In genomic region chr4:127846765-127847164, GRCh38 we compare ENCODE assay signal across 28 cellular contexts.
"Had no signal": no experiment of that assay in that cellular context is flagged by ENCODE, and none has a peak within 500 bp of the region (broad histone marks: within the 10 kb centered on the region; RNA-seq: fewer than 3 reads in every experiment).

No MANE protein-coding gene starts in this region.

- H3K27me3 Mint-ChIP-seq: natural killer cell treated with Interleukin-12 subunit alpha and Interleukin-12 subunit beta and Interleukin-15 and Interleukin-18, amount 100 ng/mL, for 72 hours; progenitor cell of endocrine pancreas; stimulated activated naive B cell treated with anti-CD40 and anti-IgM and Interleukin-4, amounts not matched to agents 10 μg/mL and 1 μg/mL and 100 μg/mL, for 72 hours; stimulated activated naive CD8-positive, alpha-beta T cell treated with anti-CD3 and anti-CD28 coated beads, Interleukin-15, Interleukin-2, amounts not matched to agents 100 ng/mL and 50 ng/mL, for 24 hours; type B pancreatic cell had no signal

- H3K4me1 ChIP-seq: parathyroid adenoma, psoas muscle, right lobe of liver, sigmoid colon, stomach, tibial artery, transverse colon, upper lobe of right lung, uterus had no signal

- H3K9ac ChIP-seq: parathyroid adenoma had no signal

- H3K4me3 ChIP-seq: ovary, psoas muscle, right lobe of liver, sigmoid colon, stomach, tibial artery, transverse colon, upper lobe of right lung, uterus had no signal

- H3K27me3 ChIP-seq: ovary, right lobe of liver, sigmoid colon, stomach, tibial artery, transverse colon, upper lobe of right lung, uterus had no signal

- H3K27ac Mint-ChIP-seq: naive thymus-derived CD8-positive, alpha-beta T cell; natural killer cell treated with Interleukin-12 subunit alpha and Interleukin-12 subunit beta and Interleukin-15 and Interleukin-18, amount 100 ng/mL, for 72 hours; nephron progenitor cell; progenitor cell of endocrine pancreas; stimulated activated effector memory CD8-positive, alpha-beta T cell treated with anti-CD3 and anti-CD28 coated beads, Interleukin-12 subunit alpha, Interleukin-12 subunit beta, amount 100 ng/mL, for 72 hours; stimulated activated naive B cell treated with anti-CD40 and anti-IgM and Interleukin-4, amounts not matched to agents 10 μg/mL and 1 μg/mL and 100 μg/mL, for 72 hours; stimulated activated naive CD8-positive, alpha-beta T cell treated with anti-CD3 and anti-CD28 coated beads, Interleukin-15, Interleukin-2, amounts not matched to agents 100 ng/mL and 50 ng/mL, for 24 hours; type B pancreatic cell had no signal

- H3K4me1 Mint-ChIP-seq: naive thymus-derived CD8-positive, alpha-beta T cell; nephron progenitor cell; neural crest cell; stimulated activated effector memory CD8-positive, alpha-beta T cell treated with anti-CD3 and anti-CD28 coated beads, Interleukin-12 subunit alpha, Interleukin-12 subunit beta, amount 100 ng/mL, for 72 hours; stimulated activated naive B cell treated with anti-CD40 and anti-IgM and Interleukin-4, amounts not matched to agents 10 μg/mL and 1 μg/mL and 100 μg/mL, for 72 hours had no signal

- FAIRE-seq: small intestine had no signal

- ATAC-seq: naive thymus-derived CD8-positive, alpha-beta T cell; natural killer cell treated with Interleukin-12 subunit alpha and Interleukin-12 subunit beta and Interleukin-15 and Interleukin-18, amount 100 ng/mL, for 72 hours; psoas muscle; right cardiac atrium; right lobe of liver; stimulated activated effector memory CD8-positive, alpha-beta T cell treated with anti-CD3 and anti-CD28 coated beads, Interleukin-12 subunit alpha, Interleukin-12 subunit beta, amount 100 ng/mL, for 72 hours; stimulated activated naive B cell treated with anti-CD40 and anti-IgM and Interleukin-4, amounts not matched to agents 10 μg/mL and 1 μg/mL and 100 μg/mL, for 72 hours; upper lobe of right lung had no signal

- H3K36me3 Mint-ChIP-seq: stimulated activated effector memory CD8-positive, alpha-beta T cell treated with anti-CD3 and anti-CD28 coated beads, Interleukin-12 subunit alpha, Interleukin-12 subunit beta, amount 100 ng/mL, for 72 hours had no signal

- H3K79me2 ChIP-seq: parathyroid adenoma had no signal

- DNase-seq: naive thymus-derived CD8-positive, alpha-beta T cell; nephron progenitor cell; occipital lobe; ovary; posterior cingulate gyrus; psoas muscle; right cardiac atrium; right lobe of liver; sigmoid colon; small intestine; stimulated activated CD4-positive, alpha-beta T cell treated with anti-CD3 and anti-CD28 coated beads, Interleukin-15, amount 100 ng/mL, for 24 hours; stimulated activated CD4-positive, alpha-beta T cell treated with anti-CD3 and anti-CD28 coated beads, Interleukin-2, amount 100 ng/mL, for 24 hours; stimulated activated CD4-positive, alpha-beta T cell treated with anti-CD3 and anti-CD28 coated beads, Interleukin-2, amount 100 ng/mL, for 48 hours; stimulated activated CD4-positive, alpha-beta T cell treated with anti-CD3 and anti-CD28 coated beads, Interleukin-4, amount 100 ng/mL, for 24 hours; stimulated activated naive B cell treated with anti-CD40 and anti-IgM and Interleukin-4, amounts not matched to agents 10 μg/mL and 1 μg/mL and 100 μg/mL, for 72 hours; stimulated activated naive CD4-positive, alpha-beta T cell treated with Interleukin-2 at 50 U/mL for 16 hours; stomach; tibial artery; transverse colon; upper lobe of right lung; uterus had no signal

- H3K36me3 ChIP-seq: ovary, right lobe of liver, sigmoid colon, transverse colon, upper lobe of right lung, uterus had no signal

- H3K4me3 Mint-ChIP-seq: naive thymus-derived CD8-positive, alpha-beta T cell; natural killer cell treated with Interleukin-12 subunit alpha and Interleukin-12 subunit beta and Interleukin-15 and Interleukin-18, amount 100 ng/mL, for 72 hours; nephron progenitor cell; neural crest cell; stimulated activated effector memory CD8-positive, alpha-beta T cell treated with anti-CD3 and anti-CD28 coated beads, Interleukin-12 subunit alpha, Interleukin-12 subunit beta, amount 100 ng/mL, for 72 hours; stimulated activated naive B cell treated with anti-CD40 and anti-IgM and Interleukin-4, amounts not matched to agents 10 μg/mL and 1 μg/mL and 100 μg/mL, for 72 hours; stimulated activated naive CD8-positive, alpha-beta T cell treated with anti-CD3 and anti-CD28 coated beads, Interleukin-15, Interleukin-2, amounts not matched to agents 100 ng/mL and 50 ng/mL, for 24 hours; type B pancreatic cell had no signal

- H3K27ac ChIP-seq: ovary, parathyroid adenoma, psoas muscle, right lobe of liver, sigmoid colon, stomach, tibial artery, transverse colon, upper lobe of right lung, uterus had no signal

- H3K9me3 ChIP-seq: ovary, right lobe of liver had no signal

- H2AFZ ChIP-seq: parathyroid adenoma had no signal
